Comparison of ENCODE assay signal across 8 cellular contexts in genomic region chr12:68809190-68810026, GRCh38. TPM values are rescaled to one million over a fixed set of nuclear protein-coding genes. Genes with fewer than 3 reads are reported as not detected.
DNase-seq lines count a peak whose midpoint lies in the region; ATAC-seq, FAIRE-seq and TF ChIP-seq lines count a peak whose summit lies in the region.

No MANE protein-coding gene starts in this region.

- peaks cover 0 to 24% of the 10 kb centered on the region in 2 donors for H3K4me1 ChIP-seq in right atrium auricular region
- peaks cover 6% of the 10 kb centered on the region for H3K4me1 ChIP-seq in mesodermal cell (ENCODE audit: control insufficient read depth, insufficient read depth, low read length, poor library complexity, severe bottlenecking)
- H3K4me1 ChIP-seq in aorta (ENCODE audit: control insufficient read depth in 1 of 2, insufficient read depth in 2 of 2, low read length in 2 of 2), result no peaks in the 10 kb centered on the region

- H3K27ac ChIP-seq in right atrium auricular region (peak overlapping the region; percentile 98 to 99), brain microvascular endothelial cell (peak overlapping the region; percentile 84), mesodermal cell (ENCODE audit: low read depth, low read length, severe bottlenecking) (peak overlapping the region; percentile 97), aorta (ENCODE audit: low read depth in 1 of 2, low read length in 2 of 2) (no peak overlapping the region)

- intact Hi-C loops in left cardiac atrium (cut with DNase I), result loop anchor here in 1 of 2 donors (5.0 kb wide), 1 partner anchor 62 kb away; the partner anchor contains the start of gene SLC35E3
- intact Hi-C loops in aorta (cut with DNase I), result loop anchor here in 1 of 2 donors (2.0 to 10.0 kb wide), 2 partner anchors 63 to 445 kb away; partner anchors contain the start of gene SLC35E3

- no peaks in the 10 kb centered on the region for H3K27me3 ChIP-seq in right atrium auricular region
- H3K27me3 ChIP-seq in brain microvascular endothelial cell (replicated peaks), result no peaks in the 10 kb centered on the region
- no peaks in the 10 kb centered on the region for H3K27me3 ChIP-seq in aorta (ENCODE audit: control insufficient read depth in 1 of 2, insufficient read depth in 2 of 2, low read length in 1 of 2)

- DNase-seq in right atrium auricular region (ENCODE audit: low spot score), result no peak
- no peak for DNase-seq in left cardiac atrium
- DNase-seq in brain microvascular endothelial cell, result no peak
- DNase-seq in aorta, result no peak
- no peak for DNase-seq in RPMI8226
- no peak for DNase-seq in GF-D8 (lab: John Stamatoyannopoulos, UW)
- no peak for DNase-seq in HTR-8/SVneo (ENCODE audit: insufficient read length, low spot score)

- peak overlapping the region; percentile 85 to 98 for H3K4me3 ChIP-seq in right atrium auricular region
- peak overlapping the region; percentile 97 for H3K4me3 ChIP-seq in brain microvascular endothelial cell (ENCODE audit: low read depth, low read length)
- peak overlapping the region; percentile 89 for H3K4me3 ChIP-seq in mesodermal cell (ENCODE audit: extremely low read depth, insufficient read depth, low read length, poor library complexity, severe bottlenecking)
- peak overlapping the region; percentile 91 to 92 for H3K4me3 ChIP-seq in aorta (ENCODE audit: low read length in 2 of 2)

- in situ Hi-C loops in brain microvascular endothelial cell (cut with HindIII; ENCODE audit: low pct_ligation_motif_present, low sequenced_read_pairs), result no loop called here

- TF ChIP-seq CTCF in right atrium auricular region (IDR thresholded peaks at IDR 0.05) (no peak), brain microvascular endothelial cell (IDR thresholded peaks at IDR 0.05; ENCODE audit: low read depth, low read length, missing control alignments) (no peak)

- no peaks in the 10 kb centered on the region for H3K9me3 ChIP-seq in right atrium auricular region
- no peaks in the 10 kb centered on the region for H3K9me3 ChIP-seq in mesodermal cell (ENCODE audit: control insufficient read depth, low read length)
- no peaks in the 10 kb centered on the region for H3K9me3 ChIP-seq in aorta (ENCODE audit: control insufficient read depth, low read length)

- no peak for FAIRE-seq in HTR-8/SVneo (lab: Jason Lieb, UNC)

- H3K36me3 ChIP-seq in right atrium auricular region (peaks cover 51% of the 10 kb centered on the region), brain microvascular endothelial cell (replicated peaks) (peaks cover 38% of the 10 kb centered on the region), mesodermal cell (ENCODE audit: control insufficient read depth, insufficient read depth, low read length) (peaks cover 45% of the 10 kb centered on the region), aorta (ENCODE audit: control insufficient read depth in 1 of 2, insufficient read depth in 2 of 2, low read length in 1 of 2) (peaks cover 0 to 2% of the 10 kb centered on the region in 2 donors)

- 82 to 83% methylated on average over 2 to 4 of the region's 12 CpGs for WGBS in mesodermal cell (ENCODE audit: insufficient coverage in 2 of 2), 2 experiments
- WGBS in aorta, 2 donors, result 67 to 72% methylated on average over 12 of the region's 12 CpGs

- ATAC-seq in left cardiac atrium, result no peak
- no peak for ATAC-seq in aorta (ENCODE audit: low FRiP score)

RNA-seq across cellular contexts. Expression of gene MDM2, which starts 1.4 kb away (rescaled TPM):
- total RNA-seq in right atrium auricular region, result 10 to 100 TPM; 36.0 to 36.6 TPM
- total RNA-seq in left cardiac atrium, result 10 to 100 TPM; 42.4 to 59.8 TPM
- 80.4 TPM for polyA plus RNA-seq in mesodermal cell (2013, experiment 1 of 2)
- polyA plus RNA-seq in mesodermal cell (2013, experiment 2 of 2), result 63.6 TPM
- total RNA-seq in aorta, result 100 to 1,000 TPM; 100 to 121 TPM
- 10 to 100 TPM; 21.4 to 41.5 TPM for polyA plus RNA-seq in aorta

Comparison
In these comparisons a context has a peak if more than half of its experiments do, and no peak if none do; other contexts are left out.
1. H3K27ac ChIP-seq: peak in right atrium auricular region (2 of 2), brain microvascular endothelial cell (single experiment) and mesodermal cell (single experiment); none in aorta (0 of 2).
2. Peak in every context shown above with its lines, with median percentiles within 50 percentile points of each other: H3K4me3 ChIP-seq.